26 cellular contexts compared by ENCODE assay signal in genomic region chr4:31220921-31221320, GRCh38.
"Had no signal": no experiment of that assay in that cellular context is flagged by ENCODE, and none has a peak within 500 bp of the region (broad histone marks: within the 10 kb centered on the region; RNA-seq: fewer than 3 reads in every experiment).

No MANE protein-coding gene starts in this region.

- H3K27me3 ChIP-seq: stomach, suprapubic skin, testis, thyroid gland, tibial artery, tibial nerve, transverse colon, upper lobe of left lung, upper lobe of right lung, uterus, vagina had no signal

- H3K9me3 ChIP-seq: stomach, suprapubic skin, testis, thyroid gland, tibial artery, tibial nerve, transverse colon, upper lobe of left lung, upper lobe of right lung, uterus, vagina had no signal

- H3K4me1 ChIP-seq: stomach, suprapubic skin, testis, thyroid gland, tibial artery, tibial nerve, transverse colon, upper lobe of left lung, upper lobe of right lung, uterus, vagina had no signal

- ATAC-seq: stimulated activated effector memory CD8-positive, alpha-beta T cell treated with anti-CD3 and anti-CD28 coated beads, Interleukin-12 subunit alpha, Interleukin-12 subunit beta, amount 100 ng/mL, for 72 hours; stimulated activated memory B cell treated with anti-CD40 and anti-IgM and Interleukin-4, amounts not matched to agents 10 μg/mL and 1 μg/mL and 100 μg/mL, for 72 hours; stimulated activated naive B cell treated with anti-CD40 and anti-IgM and Interleukin-4, amounts not matched to agents 10 μg/mL and 1 μg/mL and 100 μg/mL, for 72 hours; stimulated activated naive CD8-positive, alpha-beta T cell treated with anti-CD3 and anti-CD28 coated beads, Interleukin-15, amount 100 ng/mL, for 72 hours; stimulated activated naive CD8-positive, alpha-beta T cell treated with anti-CD3 and anti-CD28 coated beads, Interleukin-15, Interleukin-2, amounts not matched to agents 100 U/mL and 50 U/mL, for 24 hours; upper lobe of right lung had no signal

- DNase-seq: stimulated activated CD4-positive, alpha-beta T cell treated with anti-CD3 and anti-CD28 coated beads, Interleukin-2, amount 100 ng/mL, for 48 hours; stimulated activated CD4-positive, alpha-beta T cell treated with anti-CD3 and anti-CD28 coated beads, Interleukin-4, amount 100 ng/mL, for 1 hour; stimulated activated CD4-positive, alpha-beta T cell treated with anti-CD3 and anti-CD28 coated beads, Interleukin-4, amount 100 ng/mL, for 24 hours; stimulated activated CD4-positive, alpha-beta T cell treated with anti-CD3 and anti-CD28 coated beads, Interleukin-4, amount 100 ng/mL, for 4 hours; stimulated activated CD8-positive, alpha-beta memory T cell treated with anti-CD3 and anti-CD28 coated beads, Interleukin-4, amount 100 ng/mL, for 48 hours; stimulated activated naive B cell treated with anti-CD40 and anti-IgM and Interleukin-4, amounts not matched to agents 10 μg/mL and 1 μg/mL and 100 μg/mL, for 72 hours; stimulated activated naive CD4-positive, alpha-beta T cell; stimulated activated naive CD4-positive, alpha-beta T cell treated with Interleukin-2 at 50 U/mL for 16 hours; stimulated activated naive CD8-positive, alpha-beta T cell treated with anti-CD3 and anti-CD28 coated beads, Interleukin-15, amount 100 ng/mL, for 72 hours; stimulated activated naive CD8-positive, alpha-beta T cell treated with anti-CD3 and anti-CD28 coated beads, Interleukin-15, Interleukin-2, amounts not matched to agents 100 U/mL and 50 U/mL, for 24 hours; stomach; substantia nigra; testis; thyroid gland; tibial artery; transverse colon; trophoblast cell; upper lobe of left lung; upper lobe of right lung; uterus had no signal

- H3K4me3 ChIP-seq: stomach, suprapubic skin, testis, thoracic aorta, thyroid gland, tibial artery, tibial nerve, transverse colon, upper lobe of left lung, upper lobe of right lung, uterus, vagina had no signal

- H3K27ac ChIP-seq: stomach, suprapubic skin, testis, thoracic aorta, thyroid gland, tibial artery, tibial nerve, transverse colon, upper lobe of left lung, upper lobe of right lung, uterus, vagina had no signal

- H3K36me3 ChIP-seq: stomach, suprapubic skin, thoracic aorta, thyroid gland, tibial artery, tibial nerve, transverse colon, upper lobe of left lung, upper lobe of right lung, uterus, vagina had no signal
